ENCODE assay signal across 9 cellular contexts in the genomic region with DNA sequence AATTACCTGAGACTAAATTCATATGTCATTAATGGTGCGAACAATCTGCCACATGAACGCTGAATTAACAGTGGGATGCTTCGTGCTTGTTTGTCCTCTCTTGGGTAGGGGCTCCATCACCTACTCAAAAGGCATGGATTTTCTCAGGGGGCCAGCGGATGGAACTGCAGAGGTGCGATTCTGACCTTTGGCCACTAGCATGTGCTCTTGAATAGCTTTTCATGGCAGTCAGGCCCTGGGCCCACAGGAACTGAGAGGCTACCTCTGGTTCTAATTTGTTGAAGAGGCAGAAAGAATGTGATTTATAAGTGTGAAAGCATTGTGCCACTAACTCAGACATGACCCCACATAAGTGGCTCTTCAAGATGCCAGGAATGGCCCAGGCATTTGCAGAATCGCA.
DNase-seq lines count a peak whose midpoint lies in the region; ATAC-seq, FAIRE-seq and TF ChIP-seq lines count a peak whose summit lies in the region.
"Had no signal": no experiment of that assay in that cellular context is flagged by ENCODE, and none has a peak within 500 bp of the region (broad histone marks: within the 10 kb centered on the region; RNA-seq: fewer than 3 reads in every experiment).

No MANE protein-coding gene starts in this region.

- no peak for TF ChIP-seq POLR2A in tibial nerve (IDR thresholded peaks at IDR 0.05)

- H3K36me3 ChIP-seq in MM.1S (replicated peaks; ENCODE audit: insufficient read depth, low read length): no peaks in the 10 kb centered on the region
- no peaks in the 10 kb centered on the region for H3K36me3 ChIP-seq in pancreas
- no peaks in the 10 kb centered on the region for H3K36me3 ChIP-seq in tibial nerve
- H3K36me3 ChIP-seq in CD8-positive, alpha-beta T cell (ENCODE audit: insufficient read depth, low read length): no peaks in the 10 kb centered on the region

- no peak overlapping the region for H3K4me3 Mint-ChIP-seq in CD8-positive, alpha-beta T cell

- H3K36me3 Mint-ChIP-seq in CD8-positive, alpha-beta T cell: no peaks in the 10 kb centered on the region

- no peaks in the 10 kb centered on the region for H3K9me3 Mint-ChIP-seq in CD8-positive, alpha-beta T cell

- H3F3A ChIP-seq in MM.1S (ENCODE audit: insufficient read depth, low read length): no peaks in the 10 kb centered on the region

- no peaks in the 10 kb centered on the region for H3K4me1 Mint-ChIP-seq in CD8-positive, alpha-beta T cell (ENCODE audit: low read depth)

- FAIRE-seq in pancreas (lab: Jason Lieb, UNC): no peak

- no peaks in the 10 kb centered on the region for H3K79me2 ChIP-seq in MM.1S (ENCODE audit: low read length)

- CTCF ChIA-PET in CD8-positive, alpha-beta T cell (lab: Charles Lee): interaction anchor here (0.6 kb wide), 1 partner anchor 368 kb away, joined by 3 read pairs; no protein-coding TSS in a partner anchor

- in situ Hi-C loops in GM13977 (cut with MboI; ENCODE audit: low pct_unique_long_range_greater_than_20kb, low sequenced_read_pairs, unreplicated experiment): no loop called here

- no peak overlapping the region for H3K4me3 ChIP-seq in MM.1S (ENCODE audit: low read length)
- no peak overlapping the region for H3K4me3 ChIP-seq in pancreas
- H3K4me3 ChIP-seq in tibial nerve: no peak overlapping the region
- H3K4me3 ChIP-seq in CD8-positive, alpha-beta T cell (ENCODE audit: low read depth, low read length): no peak overlapping the region

- no peaks in the 10 kb centered on the region for H3K4me1 ChIP-seq in MM.1S (ENCODE audit: low read length)
- no peaks in the 10 kb centered on the region for H3K4me1 ChIP-seq in pancreas
- H3K4me1 ChIP-seq in tibial nerve: no peaks in the 10 kb centered on the region
- H3K4me1 ChIP-seq in CD8-positive, alpha-beta T cell (ENCODE audit: insufficient read depth, low read length): no peaks in the 10 kb centered on the region

- no peaks in the 10 kb centered on the region for H3K9me2 ChIP-seq in MM.1S (replicated peaks; ENCODE audit: insufficient read depth, low read length)

- H3K9me3 ChIP-seq in MM.1S (replicated peaks; ENCODE audit: insufficient read depth, low read length) (no peaks in the 10 kb centered on the region), pancreas (no peaks in the 10 kb centered on the region), tibial nerve (no peaks in the 10 kb centered on the region)
- no peaks in the 10 kb centered on the region for H3K9me3 ChIP-seq in CD8-positive, alpha-beta T cell (ENCODE audit: low read length)

- peaks cover 15% of the 10 kb centered on the region for H3K27me3 Mint-ChIP-seq in CD8-positive, alpha-beta T cell (ENCODE audit: low read depth)

- no peak overlapping the region for H3K27ac Mint-ChIP-seq in CD8-positive, alpha-beta T cell

- 14 to 34% methylated on average over 6 of the region's 6 CpGs for WGBS in pancreas, 2 donors
- 25 to 38% methylated on average over 5 of the region's 6 CpGs for WGBS in tibial nerve, 2 donors

- no peak for TF ChIP-seq EP300 in tibial nerve (IDR thresholded peaks at IDR 0.05)

- no peak overlapping the region for H3K4me2 ChIP-seq in MM.1S (ENCODE audit: low read depth, low read length)

- POLR2A ChIA-PET in CD8-positive, alpha-beta T cell (lab: Charles Lee): no interaction called here

- intact Hi-C loops in pancreas (cut with DNase I): loop anchor here in 2 of 3 donors (5.0 to 10.0 kb wide), 2 partner anchors 483 to 486 kb away; no protein-coding TSS in a partner anchor
- intact Hi-C loops in CD8-positive, alpha-beta T cell (cut with DNase I, micrococcal nuclease): no loop called here

- H4K20me1 ChIP-seq in MM.1S (ENCODE audit: insufficient read depth, low read length): no peaks in the 10 kb centered on the region

- peak; percentile 58 for DNase-seq in AG08396 (ENCODE audit: low spot score)
- peak; percentile 15 for DNase-seq in GM13977 (ENCODE audit: low spot score)
- DNase-seq in MM.1S: peak; percentile 52
- peak; percentile 20 for DNase-seq in dermis blood vessel endothelial cell
- peak in 5 of 6 donors; percentile 15 to 57 (median 42) for DNase-seq in pancreas
- DNase-seq in NCI-H2107 (lab: John Stamatoyannopoulos, UW): no peak
- no peak for DNase-seq in tibial nerve (ENCODE audit: low spot score in 2 of 2)
- DNase-seq in CD8-positive, alpha-beta T cell: no peak

- H3K27me3 ChIP-seq in MM.1S (replicated peaks; ENCODE audit: insufficient read depth, low read length): no peaks in the 10 kb centered on the region
- H3K27me3 ChIP-seq in pancreas: peaks cover 0 to 3% (median 0%) of the 10 kb centered on the region in 4 donors
- H3K27me3 ChIP-seq in tibial nerve: no peaks in the 10 kb centered on the region
- H3K27me3 ChIP-seq in CD8-positive, alpha-beta T cell (ENCODE audit: insufficient read depth, low read length): no peaks in the 10 kb centered on the region

- no peak overlapping the region for H2AFZ ChIP-seq in MM.1S (ENCODE audit: low read length)

- H3K27ac ChIP-seq in MM.1S (ENCODE audit: low read length) (no peak overlapping the region), pancreas (no peak overlapping the region), tibial nerve (no peak overlapping the region)
- no peak overlapping the region for H3K27ac ChIP-seq in CD8-positive, alpha-beta T cell (ENCODE audit: low read depth, low read length)
- H3K27ac ChIP-seq: HL-60 had no signal

- peak; percentile 60 to 86 (median 78) for ATAC-seq in pancreas
- no peak for ATAC-seq in CD8-positive, alpha-beta T cell

- peak; percentile 60 for TF ChIP-seq CTCF in GM13977 (IDR thresholded peaks at IDR 0.05; ENCODE audit: extremely low read depth, insufficient read depth, missing control alignments)
- peak; percentile 61 for TF ChIP-seq CTCF in MM.1S (IDR thresholded peaks at IDR 0.05; ENCODE audit: low read length)
- peak; percentile 35 to 51 (median 42) for TF ChIP-seq CTCF in pancreas (IDR thresholded peaks at IDR 0.05)
- TF ChIP-seq CTCF in tibial nerve (IDR thresholded peaks at IDR 0.05): peak in 2 of 5 experiments; percentile 10 to 22
- no peak for TF ChIP-seq CTCF in CD8-positive, alpha-beta T cell (IDR thresholded peaks at IDR 0.05)

- H3K9ac ChIP-seq in MM.1S (ENCODE audit: low read length): no peak overlapping the region

Comparison
In these comparisons a context has a peak if more than half of its experiments do, and no peak if none do; other contexts are left out.
1. DNase-seq: peak in AG08396 (single experiment), GM13977 (single experiment), MM.1S (single experiment), dermis blood vessel endothelial cell (single experiment) and pancreas (5 of 6); none in NCI-H2107 (single experiment), tibial nerve (0 of 2) and CD8-positive, alpha-beta T cell (0 of 7).
2. intact Hi-C loops: an anchor here in pancreas (5.0 to 10.0 kb wide); none called in CD8-positive, alpha-beta T cell.